ENCODE assay signal across 1 cellular context in genomic region chr5:74492230-74492629, GRCh38.
TF ChIP-seq lines count a peak whose summit lies in the region.

No MANE protein-coding gene starts in this region.

TF ChIP-seq in SK-N-SH, 30 proteins besides CTCF, POLR2A, EP300 and RAD21 (continued from another document):
- no peak for TF ChIP-seq ZBTB33 (IDR thresholded peaks at IDR 0.05; ENCODE audit: borderline replicate concordance, low read depth)
